1 cellular context compared by ENCODE assay signal in the genomic region with DNA sequence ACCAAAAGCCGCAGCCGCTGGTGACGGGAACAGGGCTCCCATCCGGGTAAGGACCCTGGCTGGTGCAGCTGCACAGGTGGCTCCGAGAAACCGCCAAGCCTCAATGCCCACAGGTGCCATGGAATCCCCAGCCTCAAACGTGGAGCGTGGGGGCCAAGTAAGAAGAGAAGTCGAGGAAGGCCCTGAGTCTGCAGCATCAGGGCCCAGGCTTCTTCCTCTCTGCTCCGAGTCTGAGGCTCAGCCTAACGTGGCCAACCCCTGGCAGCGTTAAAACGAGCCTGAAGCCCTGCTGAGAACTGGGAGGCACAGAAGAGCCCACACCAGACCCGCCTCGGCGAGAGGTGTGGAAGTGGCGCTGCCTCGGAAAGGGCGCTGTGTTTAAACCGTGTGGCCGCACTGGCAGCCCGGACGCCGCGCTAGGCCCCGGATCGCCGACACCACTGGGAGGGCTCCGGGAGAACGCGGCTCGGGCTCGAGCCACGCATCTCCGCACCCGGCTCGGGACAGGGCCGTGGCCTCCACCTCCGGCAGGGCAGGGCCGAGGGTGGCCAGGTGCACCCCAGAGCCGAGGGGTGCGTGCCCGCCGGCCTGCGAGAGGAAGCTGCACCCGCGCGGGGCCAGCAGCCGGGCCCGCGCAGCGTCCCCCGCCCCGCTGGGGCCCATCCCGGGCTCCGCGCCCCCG.
A peak's percentile ranks its signal among the peaks of the same experiment; 100 is the strongest.
TF ChIP-seq lines count a peak whose summit lies in the region.

No MANE protein-coding gene starts in this region.

TF ChIP-seq in HepG2, 621 proteins besides CTCF, POLR2A, EP300 and RAD21 (continued from another document and continues in another):
- TF ChIP-seq, protein P1, sequence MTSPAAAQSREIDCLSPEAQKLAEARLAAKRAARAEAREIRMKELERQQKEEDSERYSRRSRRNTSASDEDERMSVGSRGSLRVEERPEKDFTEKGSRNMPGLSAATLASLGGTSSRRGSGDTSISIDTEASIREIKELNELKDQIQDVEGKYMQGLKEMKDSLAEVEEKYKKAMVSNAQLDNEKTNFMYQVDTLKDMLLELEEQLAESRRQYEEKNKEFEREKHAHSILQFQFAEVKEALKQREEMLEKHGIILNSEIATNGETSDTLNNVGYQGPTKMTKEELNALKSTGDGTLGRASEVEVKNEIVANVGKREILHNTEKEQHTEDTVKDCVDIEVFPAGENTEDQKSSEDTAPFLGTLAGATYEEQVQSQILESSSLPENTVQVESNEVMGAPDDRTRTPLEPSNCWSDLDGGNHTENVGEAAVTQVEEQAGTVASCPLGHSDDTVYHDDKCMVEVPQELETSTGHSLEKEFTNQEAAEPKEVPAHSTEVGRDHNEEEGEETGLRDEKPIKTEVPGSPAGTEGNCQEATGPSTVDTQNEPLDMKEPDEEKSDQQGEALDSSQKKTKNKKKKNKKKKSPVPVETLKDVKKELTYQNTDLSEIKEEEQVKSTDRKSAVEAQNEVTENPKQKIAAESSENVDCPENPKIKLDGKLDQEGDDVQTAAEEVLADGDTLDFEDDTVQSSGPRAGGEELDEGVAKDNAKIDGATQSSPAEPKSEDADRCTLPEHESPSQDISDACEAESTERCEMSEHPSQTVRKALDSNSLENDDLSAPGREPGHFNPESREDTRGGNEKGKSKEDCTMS (CRISPR knock-in tag; conservative IDR thresholded peaks at IDR 0.05), result no peak
- no peak for TF ChIP-seq SRF (IDR thresholded peaks at IDR 0.05; ENCODE audit: low read depth, low read length)
- TF ChIP-seq ZNF383 (CRISPR knock-in tag; IDR thresholded peaks at IDR 0.05; ENCODE audit: borderline replicate concordance), result no peak
- TF ChIP-seq ZMAT3 (CRISPR knock-in tag; conservative IDR thresholded peaks at IDR 0.05), result no peak
- no peak for TF ChIP-seq IRF9 (CRISPR knock-in tag; IDR thresholded peaks at IDR 0.05; ENCODE audit: borderline replicate concordance)
- no peak for TF ChIP-seq KAT7 (CRISPR knock-in tag; IDR thresholded peaks at IDR 0.05; ENCODE audit: borderline replicate concordance)
- TF ChIP-seq KLF12 (CRISPR knock-in tag; IDR thresholded peaks at IDR 0.05; ENCODE audit: borderline replicate concordance), result no peak
- no peak for TF ChIP-seq SALL1 (CRISPR knock-in tag; IDR thresholded peaks at IDR 0.05)
- TF ChIP-seq ZNF672 (CRISPR knock-in tag; IDR thresholded peaks at IDR 0.05), result no peak
- no peak for TF ChIP-seq ASH2L (IDR thresholded peaks at IDR 0.05; ENCODE audit: insufficient read length, low read depth, low read length)
- no peak for TF ChIP-seq THAP7 (CRISPR knock-in tag; IDR thresholded peaks at IDR 0.05)
- TF ChIP-seq, protein P2, sequence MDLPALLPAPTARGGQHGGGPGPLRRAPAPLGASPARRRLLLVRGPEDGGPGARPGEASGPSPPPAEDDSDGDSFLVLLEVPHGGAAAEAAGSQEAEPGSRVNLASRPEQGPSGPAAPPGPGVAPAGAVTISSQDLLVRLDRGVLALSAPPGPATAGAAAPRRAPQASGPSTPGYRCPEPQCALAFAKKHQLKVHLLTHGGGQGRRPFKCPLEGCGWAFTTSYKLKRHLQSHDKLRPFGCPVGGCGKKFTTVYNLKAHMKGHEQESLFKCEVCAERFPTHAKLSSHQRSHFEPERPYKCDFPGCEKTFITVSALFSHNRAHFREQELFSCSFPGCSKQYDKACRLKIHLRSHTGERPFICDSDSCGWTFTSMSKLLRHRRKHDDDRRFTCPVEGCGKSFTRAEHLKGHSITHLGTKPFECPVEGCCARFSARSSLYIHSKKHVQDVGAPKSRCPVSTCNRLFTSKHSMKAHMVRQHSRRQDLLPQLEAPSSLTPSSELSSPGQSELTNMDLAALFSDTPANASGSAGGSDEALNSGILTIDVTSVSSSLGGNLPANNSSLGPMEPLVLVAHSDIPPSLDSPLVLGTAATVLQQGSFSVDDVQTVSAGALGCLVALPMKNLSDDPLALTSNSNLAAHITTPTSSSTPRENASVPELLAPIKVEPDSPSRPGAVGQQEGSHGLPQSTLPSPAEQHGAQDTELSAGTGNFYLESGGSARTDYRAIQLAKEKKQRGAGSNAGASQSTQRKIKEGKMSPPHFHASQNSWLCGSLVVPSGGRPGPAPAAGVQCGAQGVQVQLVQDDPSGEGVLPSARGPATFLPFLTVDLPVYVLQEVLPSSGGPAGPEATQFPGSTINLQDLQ (CRISPR knock-in tag; IDR thresholded peaks at IDR 0.05), result 0 out of 2 replicates have a peak, but pooled peaks have one; percentile 51
- no peak for TF ChIP-seq SP1 (IDR thresholded peaks at IDR 0.05)
- no peak for TF ChIP-seq SP1 (CRISPR knock-in tag; IDR thresholded peaks at IDR 0.05)
- 0 out of 4 replicates have a peak, but pooled peaks of 1 of the 2 experiments have one; percentile 20 for TF ChIP-seq HMGXB4 (CRISPR knock-in tag; IDR thresholded peaks at IDR 0.05; ENCODE audit: borderline replicate concordance in 1 of 2, low read depth in 1 of 2)
- TF ChIP-seq ARNT (IDR thresholded peaks at IDR 0.05), result no peak
- TF ChIP-seq ZNF687 (CRISPR knock-in tag; IDR thresholded peaks at IDR 0.05), result peak; percentile 61; the same call in 1 of the 2 replicates
- no peak for TF ChIP-seq GTF3A (CRISPR knock-in tag; conservative IDR thresholded peaks at IDR 0.05)
- no peak for TF ChIP-seq MED8 (CRISPR knock-in tag; IDR thresholded peaks at IDR 0.05; ENCODE audit: insufficient replicate concordance)
- TF ChIP-seq TP53 (CRISPR knock-in tag; conservative IDR thresholded peaks at IDR 0.05), result no peak
- TF ChIP-seq RBM39 (IDR thresholded peaks at IDR 0.05; ENCODE audit: low read depth, low read length, poor library complexity, severe bottlenecking), result no peak
- no peak for TF ChIP-seq HNF1A (IDR thresholded peaks at IDR 0.05; ENCODE audit: low read depth)
- no peak for TF ChIP-seq HNF1A (CRISPR knock-in tag; IDR thresholded peaks at IDR 0.05; ENCODE audit: borderline replicate concordance)
- no peak for TF ChIP-seq ZNF274 (CRISPR knock-in tag; IDR thresholded peaks at IDR 0.05)
- no peak for TF ChIP-seq IKZF5 (CRISPR knock-in tag; IDR thresholded peaks at IDR 0.05)
- no peak for TF ChIP-seq ZNF530 (CRISPR knock-in tag; IDR thresholded peaks at IDR 0.05; ENCODE audit: low read depth)
- TF ChIP-seq ZBTB46 (CRISPR knock-in tag; IDR thresholded peaks at IDR 0.05; ENCODE audit: borderline replicate concordance), result no peak
- 0 out of 2 replicates have a peak, but pooled peaks have one; percentile 36 for TF ChIP-seq ZNF563 (CRISPR knock-in tag; IDR thresholded peaks at IDR 0.05)
- peak; percentile 16; the same call in 1 of the 2 replicates for TF ChIP-seq ZNF263 (CRISPR knock-in tag; IDR thresholded peaks at IDR 0.05)
- no peak for TF ChIP-seq MBNL3 (CRISPR knock-in tag; conservative IDR thresholded peaks at IDR 0.05)
- no peak for TF ChIP-seq XRCC5 (optimal IDR thresholded peaks at IDR 0.05; ENCODE audit: low read length)
- TF ChIP-seq ADNP (CRISPR knock-in tag; IDR thresholded peaks at IDR 0.05), result no peak
- TF ChIP-seq ZC3H4 (CRISPR knock-in tag; IDR thresholded peaks at IDR 0.05; ENCODE audit: borderline replicate concordance), result no peak
- no peak for TF ChIP-seq SMC3 (IDR thresholded peaks at IDR 0.05; ENCODE audit: low read length)
- no peak for TF ChIP-seq SNAI1 (CRISPR knock-in tag; IDR thresholded peaks at IDR 0.05; ENCODE audit: borderline replicate concordance)
- TF ChIP-seq ZNF3 (CRISPR knock-in tag; IDR thresholded peaks at IDR 0.05), result no peak
- TF ChIP-seq ZNF737 (CRISPR knock-in tag; IDR thresholded peaks at IDR 0.05; ENCODE audit: borderline replicate concordance), result 0 out of 2 replicates have a peak, but pooled peaks have one; percentile 47
